ENCODE assay signal across 29 cellular contexts in genomic region chr10:73946253-73947145, GRCh38. TPM values are rescaled to one million over a fixed set of nuclear protein-coding genes. Genes with fewer than 3 reads are reported as not detected.
A peak's percentile ranks its signal among the peaks of the same experiment; 100 is the strongest.
DNase-seq lines count a peak whose midpoint lies in the region; ATAC-seq, FAIRE-seq and TF ChIP-seq lines count a peak whose summit lies in the region.
"Had no signal": no experiment of that assay in that cellular context is flagged by ENCODE, and none has a peak within 500 bp of the region (broad histone marks: within the 10 kb centered on the region; RNA-seq: fewer than 3 reads in every experiment).

No MANE protein-coding gene starts in this region.

- H3K4me2 ChIP-seq in keratinocyte (ENCODE audit: control insufficient read depth, extremely low read depth, insufficient read depth, low read depth, low read length): no peak overlapping the region
- H3K4me2 ChIP-seq: BLaER1 had no signal

- TF ChIP-seq CTCF in AG04450 (IDR thresholded peaks at IDR 0.05; ENCODE audit: low read depth, low read length) (0 out of 2 replicates have a peak, but pooled peaks have one; percentile 3), RWPE1 (conservative IDR thresholded peaks at IDR 0.05; ENCODE audit: low read depth) (0 out of 2 replicates have a peak, but pooled peaks have one; percentile 11), keratinocyte (optimal IDR thresholded peaks at IDR 0.05 in 1 of 3, IDR thresholded peaks at IDR 0.05 in 1 of 3, conservative IDR thresholded peaks at IDR 0.05 in 1 of 3; ENCODE audit: extremely low read depth in 1 of 3, insufficient read depth in 2 of 3, low read length in 3 of 3) (no peak)

- dilution Hi-C loops in keratinocyte (cut with MboI; ENCODE audit: extremely low pct_ligation_motif_present, low sequenced_read_pairs): no loop called here

- H3K36me3 ChIP-seq in keratinocyte (ENCODE audit: control insufficient read depth in 2 of 2, extremely low read depth in 1 of 2, insufficient read depth in 2 of 2, low read length in 2 of 2): no peaks in the 10 kb centered on the region
- H3K36me3 ChIP-seq: colonic mucosa, transverse colon had no signal

- no peaks in the 10 kb centered on the region for H3K79me2 ChIP-seq in keratinocyte (ENCODE audit: control insufficient read depth, insufficient read depth, low read length)

- H3K9ac ChIP-seq in keratinocyte (ENCODE audit: control insufficient read depth, extremely low read depth, insufficient read depth, low read length): no peak overlapping the region
- H3K9ac ChIP-seq: BLaER1 had no signal

- no peaks in the 10 kb centered on the region for H3K27me3 ChIP-seq in AG04450 (ENCODE audit: control insufficient read depth, insufficient read depth, low read length)
- H3K27me3 ChIP-seq in keratinocyte (ENCODE audit: control insufficient read depth, extremely low read depth, insufficient read depth, low read length): no peaks in the 10 kb centered on the region
- H3K27me3 ChIP-seq: BLaER1, colonic mucosa, transverse colon had no signal

- peak; percentile 17 for FAIRE-seq in keratinocyte (lab: Jason Lieb, UNC)
- FAIRE-seq: HepG2, kidney had no signal

- ATAC-seq in GM19467 (IDR thresholded peaks at IDR 0.05; ENCODE audit: unreplicated experiment): no peak
- ATAC-seq: activated CD8-positive, alpha-beta T cell treated with anti-CD3 and anti-CD28 coated beads, Interleukin-2, amount 10 ng/mL, durations not matched to agents 7 days and 5 days; activated T-helper 17 cell treated with anti-CD3 and anti-CD28 coated beads, Interleukin-2, amount 50 U/mL, for 72 hours; HepG2; natural killer cell; SK-N-SH treated with all-trans-retinoic acid at 6 μM for 48 hours; stimulated activated effector memory CD8-positive, alpha-beta T cell treated with anti-CD3 and anti-CD28 coated beads, Interleukin-12 subunit alpha, Interleukin-12 subunit beta, amount 100 ng/mL, for 72 hours had no signal

- no peak overlapping the region for H3K27ac ChIP-seq in AG04450 (ENCODE audit: low read depth, low read length)
- no peak overlapping the region for H3K27ac ChIP-seq in RWPE1
- H3K27ac ChIP-seq in keratinocyte (ENCODE audit: control insufficient read depth, insufficient read depth, low read length): no peak overlapping the region
- H3K27ac ChIP-seq: BLaER1, colonic mucosa, epithelial cell of prostate, transverse colon had no signal

- H3K4me3 ChIP-seq in AG04450 (ENCODE audit: low read depth, low read length) (no peak overlapping the region), keratinocyte (ENCODE audit: control insufficient read depth in 2 of 3, extremely low read depth in 1 of 3, insufficient read depth in 2 of 3, low read depth in 1 of 3, low read length in 3 of 3) (no peak overlapping the region)
- H3K4me3 ChIP-seq: BLaER1, colonic mucosa, transverse colon had no signal

- H3K9me3 ChIP-seq in AG04450 (ENCODE audit: control insufficient read depth, insufficient read depth, low read length) (peaks cover 12% of the 10 kb centered on the region), keratinocyte (ENCODE audit: control insufficient read depth, low read depth, low read length) (no peaks in the 10 kb centered on the region)
- H3K9me3 ChIP-seq: colonic mucosa, transverse colon had no signal

- H3K9me1 ChIP-seq in keratinocyte (ENCODE audit: control insufficient read depth, extremely low read depth, insufficient read depth, low read length): no peaks in the 10 kb centered on the region

- CTCF ChIA-PET in AG04450 (lab: Charles Lee) (interaction anchor here (1.3 to 1.8 kb wide), 2 partner anchors 10 to 60 kb away, joined by 3 to 4 read pairs; no protein-coding TSS in a partner anchor), RWPE1 (lab: Yijun Ruan, JAX) (interaction anchor here (1.0 to 1.2 kb wide), 2 partner anchors 59 to 60 kb away, joined by 3 to 4 read pairs; no protein-coding TSS in a partner anchor)

- H2AFZ ChIP-seq in keratinocyte (ENCODE audit: control insufficient read depth, low read length): no peak overlapping the region

- H4K20me1 ChIP-seq in keratinocyte (ENCODE audit: control insufficient read depth, extremely low read depth, insufficient read depth, low read length): no peaks in the 10 kb centered on the region
- H4K20me1 ChIP-seq: BLaER1 had no signal

- DNase-seq in AG04450 (ENCODE audit: low read depth, low spot score): no peak
- peak; percentile 20 for DNase-seq in HuH-7 (ENCODE audit: low spot score)
- DNase-seq in RWPE1 (ENCODE audit: low spot score): no peak
- DNase-seq in keratinocyte (ENCODE audit: low read depth, low spot score): no peak
- DNase-seq in NOMO-1 (lab: John Stamatoyannopoulos, UW; ENCODE audit: unreplicated experiment in 2 of 2): no peak
- DNase-seq in NCI-H524 treated with DMSO at 0.1 percent for 48 hours (lab: John Stamatoyannopoulos, UW): no peak
- no peak for DNase-seq in activated effector memory CD4-positive, alpha-beta T cell treated with anti-CD3 and anti-CD28 coated beads, Interleukin-2, amount 50 U/mL, for 16 hours
- DNase-seq: activated CD8-positive, alpha-beta T cell treated with anti-CD3 and anti-CD28 coated beads, Interleukin-2, amount 10 ng/mL, durations not matched to agents 7 days and 5 days; amygdala; colonic mucosa; effector CD8-positive, alpha-beta T cell; head of caudate nucleus; kidney; natural killer cell; NCI-H1048; NCI-H446 treated with DMSO at 0.1 percent for 48 hours; NCI-H82; occipital lobe; Right ventricle myocardium superior; stimulated activated CD4-positive, alpha-beta T cell treated with anti-CD3 and anti-CD28 coated beads, Interleukin-15, amount 100 ng/mL, for 24 hours; T-helper 2 cell; transverse colon had no signal

- H3K4me1 ChIP-seq in keratinocyte (ENCODE audit: control insufficient read depth, extremely low read depth, insufficient read depth, low read length): no peaks in the 10 kb centered on the region
- H3K4me1 ChIP-seq: colonic mucosa, transverse colon had no signal

- POLR2A ChIA-PET in AG04450 (lab: Yijun Ruan, JAX) (interaction anchor here (0.5 to 0.8 kb wide), 2 partner anchors 51 to 93 kb away, joined by 3 to 4 read pairs; partner anchors contain the start of gene VCL), RWPE1 (lab: Yijun Ruan, JAX; ENCODE audit: low non-redundant PET) (no interaction called here)

RNA-seq across cellular contexts. Expression of gene PLAU, which starts 35.6 kb away (rescaled TPM):
- polyA plus RNA-seq in AG04450 (2011; rRNA removed): 241 and 329 TPM in 2 replicates
- polyA minus RNA-seq in AG04450 (2011; rRNA and poly(A)+ RNA removed): 140 and 188 TPM in 2 replicates
- 201 to 814 TPM (median 262 TPM) in 3 replicates for polyA plus RNA-seq in keratinocyte
- polyA plus RNA-seq in keratinocyte (2011; ENCODE audit: low read depth): 59.9 TPM
- 297 TPM in 2 replicates for polyA plus RNA-seq in keratinocyte (2011; cell fraction: cytosol; rRNA removed)
- 1,104 and 1,132 TPM in 2 replicates for polyA plus RNA-seq in keratinocyte (2011; cell fraction: nucleus; rRNA removed)
- polyA plus RNA-seq in keratinocyte (2012; ENCODE audit: low replicate concordance): 156 and 573 TPM in 2 replicates
- 168 to 577 TPM (median 210 TPM) in 3 replicates for polyA minus RNA-seq in keratinocyte
- polyA minus RNA-seq in keratinocyte (2011; cell fraction: cytosol; rRNA and poly(A)+ RNA removed): 183 TPM
- 350 and 521 TPM in 2 replicates for polyA minus RNA-seq in keratinocyte (2011; cell fraction: nucleus; rRNA and poly(A)+ RNA removed)

RNA-seq across cellular contexts. Expression of gene VCL, which starts 51.4 kb away (rescaled TPM):
- 313 and 327 TPM in 2 replicates for polyA plus RNA-seq in AG04450 (2011; rRNA removed)
- polyA minus RNA-seq in AG04450 (2011; rRNA and poly(A)+ RNA removed): 306 and 321 TPM in 2 replicates
- 92.1 to 106 TPM (median 102 TPM) in 3 replicates for polyA plus RNA-seq in keratinocyte
- 27.2 TPM for polyA plus RNA-seq in keratinocyte (2011; ENCODE audit: low read depth)
- polyA plus RNA-seq in keratinocyte (2011; cell fraction: cytosol; rRNA removed): 31.6 and 47.9 TPM in 2 replicates
- polyA plus RNA-seq in keratinocyte (2011; cell fraction: nucleus; rRNA removed): 238 and 259 TPM in 2 replicates
- 19.1 and 101 TPM in 2 replicates for polyA plus RNA-seq in keratinocyte (2012; ENCODE audit: low replicate concordance)
- polyA minus RNA-seq in keratinocyte: 77.4 to 161 TPM (median 129 TPM) in 3 replicates
- polyA minus RNA-seq in keratinocyte (2011; cell fraction: cytosol; rRNA and poly(A)+ RNA removed): 78.3 TPM
- 257 and 336 TPM in 2 replicates for polyA minus RNA-seq in keratinocyte (2011; cell fraction: nucleus; rRNA and poly(A)+ RNA removed)

Comparison
In these comparisons a context has a peak if more than half of its experiments do, and no peak if none do; other contexts are left out.
1. CTCF ChIP-seq: peak in AG04450 (single experiment) and RWPE1 (single experiment); none in keratinocyte (0 of 3).